ENCODE assay signal across 1 cellular context in genomic region chr12:116538076-116538591, GRCh38.
TF ChIP-seq lines count a peak whose summit lies in the region.

No MANE protein-coding gene starts in this region.

TF ChIP-seq in GM23338, 12 proteins besides CTCF, POLR2A, EP300 and RAD21 (continued from another document):
- TF ChIP-seq, protein P1, sequence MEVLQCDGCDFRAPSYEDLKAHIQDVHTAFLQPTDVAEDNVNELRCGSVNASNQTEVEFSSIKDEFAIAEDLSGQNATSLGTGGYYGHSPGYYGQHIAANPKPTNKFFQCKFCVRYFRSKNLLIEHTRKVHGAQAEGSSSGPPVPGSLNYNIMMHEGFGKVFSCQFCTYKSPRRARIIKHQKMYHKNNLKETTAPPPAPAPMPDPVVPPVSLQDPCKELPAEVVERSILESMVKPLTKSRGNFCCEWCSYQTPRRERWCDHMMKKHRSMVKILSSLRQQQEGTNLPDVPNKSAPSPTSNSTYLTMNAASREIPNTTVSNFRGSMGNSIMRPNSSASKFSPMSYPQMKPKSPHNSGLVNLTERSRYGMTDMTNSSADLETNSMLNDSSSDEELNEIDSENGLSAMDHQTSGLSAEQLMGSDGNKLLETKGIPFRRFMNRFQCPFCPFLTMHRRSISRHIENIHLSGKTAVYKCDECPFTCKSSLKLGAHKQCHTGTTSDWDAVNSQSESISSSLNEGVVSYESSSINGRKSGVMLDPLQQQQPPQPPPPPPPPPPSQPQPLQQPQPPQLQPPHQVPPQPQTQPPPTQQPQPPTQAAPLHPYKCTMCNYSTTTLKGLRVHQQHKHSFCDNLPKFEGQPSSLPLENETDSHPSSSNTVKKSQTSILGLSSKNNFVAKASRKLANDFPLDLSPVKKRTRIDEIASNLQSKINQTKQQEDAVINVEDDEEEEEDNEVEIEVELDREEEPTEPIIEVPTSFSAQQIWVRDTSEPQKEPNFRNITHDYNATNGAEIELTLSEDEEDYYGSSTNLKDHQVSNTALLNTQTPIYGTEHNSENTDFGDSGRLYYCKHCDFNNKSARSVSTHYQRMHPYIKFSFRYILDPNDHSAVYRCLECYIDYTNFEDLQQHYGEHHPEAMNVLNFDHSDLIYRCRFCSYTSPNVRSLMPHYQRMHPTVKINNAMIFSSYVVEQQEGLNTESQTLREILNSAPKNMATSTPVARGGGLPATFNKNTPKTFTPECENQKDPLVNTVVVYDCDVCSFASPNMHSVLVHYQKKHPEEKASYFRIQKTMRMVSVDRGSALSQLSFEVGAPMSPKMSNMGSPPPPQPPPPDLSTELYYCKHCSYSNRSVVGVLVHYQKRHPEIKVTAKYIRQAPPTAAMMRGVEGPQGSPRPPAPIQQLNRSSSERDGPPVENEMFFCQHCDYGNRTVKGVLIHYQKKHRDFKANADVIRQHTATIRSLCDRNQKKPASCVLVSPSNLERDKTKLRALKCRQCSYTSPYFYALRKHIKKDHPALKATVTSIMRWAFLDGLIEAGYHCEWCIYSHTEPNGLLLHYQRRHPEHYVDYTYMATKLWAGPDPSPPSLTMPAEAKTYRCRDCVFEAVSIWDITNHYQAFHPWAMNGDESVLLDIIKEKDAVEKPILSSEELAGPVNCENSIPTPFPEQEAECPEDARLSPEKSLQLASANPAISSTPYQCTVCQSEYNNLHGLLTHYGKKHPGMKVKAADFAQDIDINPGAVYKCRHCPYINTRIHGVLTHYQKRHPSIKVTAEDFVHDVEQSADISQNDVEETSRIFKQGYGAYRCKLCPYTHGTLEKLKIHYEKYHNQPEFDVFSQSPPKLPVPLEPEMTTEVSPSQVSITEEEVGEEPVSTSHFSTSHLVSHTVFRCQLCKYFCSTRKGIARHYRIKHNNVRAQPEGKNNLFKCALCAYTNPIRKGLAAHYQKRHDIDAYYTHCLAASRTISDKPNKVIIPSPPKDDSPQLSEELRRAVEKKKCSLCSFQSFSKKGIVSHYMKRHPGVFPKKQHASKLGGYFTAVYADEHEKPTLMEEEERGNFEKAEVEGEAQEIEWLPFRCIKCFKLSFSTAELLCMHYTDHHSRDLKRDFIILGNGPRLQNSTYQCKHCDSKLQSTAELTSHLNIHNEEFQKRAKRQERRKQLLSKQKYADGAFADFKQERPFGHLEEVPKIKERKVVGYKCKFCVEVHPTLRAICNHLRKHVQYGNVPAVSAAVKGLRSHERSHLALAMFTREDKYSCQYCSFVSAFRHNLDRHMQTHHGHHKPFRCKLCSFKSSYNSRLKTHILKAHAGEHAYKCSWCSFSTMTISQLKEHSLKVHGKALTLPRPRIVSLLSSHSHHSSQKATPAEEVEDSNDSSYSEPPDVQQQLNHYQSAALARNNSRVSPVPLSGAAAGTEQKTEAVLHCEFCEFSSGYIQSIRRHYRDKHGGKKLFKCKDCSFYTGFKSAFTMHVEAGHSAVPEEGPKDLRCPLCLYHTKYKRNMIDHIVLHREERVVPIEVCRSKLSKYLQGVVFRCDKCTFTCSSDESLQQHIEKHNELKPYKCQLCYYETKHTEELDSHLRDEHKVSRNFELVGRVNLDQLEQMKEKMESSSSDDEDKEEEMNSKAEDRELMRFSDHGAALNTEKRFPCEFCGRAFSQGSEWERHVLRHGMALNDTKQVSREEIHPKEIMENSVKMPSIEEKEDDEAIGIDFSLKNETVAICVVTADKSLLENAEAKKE (CRISPR knock-in tag; IDR thresholded peaks at IDR 0.05), result no peak
- TF ChIP-seq STAT1 (IDR thresholded peaks at IDR 0.05; ENCODE audit: unreplicated experiment) (no peak), EZH2 (IDR thresholded peaks at IDR 0.05; ENCODE audit: low read depth, unreplicated experiment) (no peak), JUNB (IDR thresholded peaks at IDR 0.05; ENCODE audit: unreplicated experiment) (no peak)
